8 cellular contexts compared by ENCODE assay signal in genomic region chr6:11653028-11653583, GRCh38.
DNase-seq lines count a peak whose midpoint lies in the region; ATAC-seq and TF ChIP-seq lines count a peak whose summit lies in the region.

No MANE protein-coding gene starts in this region.

- WGBS in sigmoid colon, 2 donors: 46 to 57% methylated on average over 8 of the region's 8 CpGs

- no peaks in the 10 kb centered on the region for H3K9me3 ChIP-seq in CD4-positive, CD25-positive, alpha-beta regulatory T cell (ENCODE audit: control insufficient read depth in 2 of 2, low read length in 2 of 2)
- H3K9me3 ChIP-seq in sigmoid colon: peaks cover 0 to 3% (median 0%) of the 10 kb centered on the region in 4 donors

- peak in 1 of 3 donors; percentile 88 for DNase-seq in CD4-positive, CD25-positive, alpha-beta regulatory T cell
- DNase-seq in LHCN-M2 (ENCODE audit: low read depth) (peak; percentile 99), iris pigment epithelial cell (ENCODE audit: low read depth) (peak; percentile 93), sigmoid colon (no peak)
- peak; percentile 24 for DNase-seq in stimulated activated naive CD4-positive, alpha-beta T cell treated with Interleukin-2 at 50 U/mL for 16 hours (lab: John Stamatoyannopoulos, UW)

- TF ChIP-seq POLR2A in sigmoid colon (IDR thresholded peaks at IDR 0.05): no peak

- no peak overlapping the region for H3K4me3 ChIP-seq in CD4-positive, CD25-positive, alpha-beta regulatory T cell (ENCODE audit: low read depth, low read length)
- H3K4me3 ChIP-seq in sigmoid colon: no peak overlapping the region

- no peaks in the 10 kb centered on the region for H3K36me3 Mint-ChIP-seq in CD4-positive, CD25-positive, alpha-beta regulatory T cell
- no peaks in the 10 kb centered on the region for H3K36me3 Mint-ChIP-seq in activated T-helper 17 cell treated with anti-CD3 and anti-CD28 coated beads, Interleukin-2, amount 50 U/mL, for 72 hours (ENCODE audit: low read depth)

- peaks cover 15% of the 10 kb centered on the region for H3K4me1 ChIP-seq in CD4-positive, CD25-positive, alpha-beta regulatory T cell (ENCODE audit: control insufficient read depth, insufficient read depth, low read length, poor library complexity, severe bottlenecking)
- H3K4me1 ChIP-seq in sigmoid colon: peaks cover 0 to 37% (median 19%) of the 10 kb centered on the region in 4 donors

- peaks cover 3% of the 10 kb centered on the region for H3K27me3 ChIP-seq in CD4-positive, CD25-positive, alpha-beta regulatory T cell (ENCODE audit: control insufficient read depth, insufficient read depth, low read length)
- H3K27me3 ChIP-seq in sigmoid colon: no peaks in the 10 kb centered on the region

- no peak overlapping the region for H3K27ac ChIP-seq in CD4-positive, CD25-positive, alpha-beta regulatory T cell (ENCODE audit: insufficient read depth, low read length, poor library complexity, severe bottlenecking)
- peak overlapping the region in 2 of 4 donors; percentile 5 to 18 for H3K27ac ChIP-seq in sigmoid colon

- peak overlapping the region in 2 of 3 donors; percentile 12 to 18 for H3K27ac Mint-ChIP-seq in CD4-positive, CD25-positive, alpha-beta regulatory T cell
- no peak overlapping the region for H3K27ac Mint-ChIP-seq in activated T-helper 17 cell treated with anti-CD3 and anti-CD28 coated beads, Interleukin-2, amount 50 U/mL, for 72 hours

- intact Hi-C loops in sigmoid colon (cut with DNase I): loop anchor here (5.0 kb wide), 2 partner anchors 46 to 66 kb away; no protein-coding TSS in a partner anchor

- H3K36me3 ChIP-seq in CD4-positive, CD25-positive, alpha-beta regulatory T cell (ENCODE audit: control insufficient read depth, insufficient read depth, low read length): no peaks in the 10 kb centered on the region
- no peaks in the 10 kb centered on the region for H3K36me3 ChIP-seq in sigmoid colon

- H3K27me3 Mint-ChIP-seq in CD4-positive, CD25-positive, alpha-beta regulatory T cell: peaks cover 9% of the 10 kb centered on the region
- peaks cover 15% of the 10 kb centered on the region for H3K27me3 Mint-ChIP-seq in activated T-helper 17 cell treated with anti-CD3 and anti-CD28 coated beads, Interleukin-2, amount 50 U/mL, for 72 hours

- H3K9me3 Mint-ChIP-seq in CD4-positive, CD25-positive, alpha-beta regulatory T cell: peaks cover 0 to 1% (median 0%) of the 10 kb centered on the region in 7 donors
- no peaks in the 10 kb centered on the region for H3K9me3 Mint-ChIP-seq in activated T-helper 17 cell treated with anti-CD3 and anti-CD28 coated beads, Interleukin-2, amount 50 U/mL, for 72 hours

- TF ChIP-seq CTCF in sigmoid colon (IDR thresholded peaks at IDR 0.05): no peak

- TF ChIP-seq EP300 in sigmoid colon (IDR thresholded peaks at IDR 0.05): no peak

- H3K4me3 Mint-ChIP-seq in CD4-positive, CD25-positive, alpha-beta regulatory T cell: no peak overlapping the region
- no peak overlapping the region for H3K4me3 Mint-ChIP-seq in activated T-helper 17 cell treated with anti-CD3 and anti-CD28 coated beads, Interleukin-2, amount 50 U/mL, for 72 hours

- H3K4me1 Mint-ChIP-seq in CD4-positive, CD25-positive, alpha-beta regulatory T cell: peaks cover 0 to 16% (median 2%) of the 10 kb centered on the region in 4 donors
- no peaks in the 10 kb centered on the region for H3K4me1 Mint-ChIP-seq in activated T-helper 17 cell treated with anti-CD3 and anti-CD28 coated beads, Interleukin-2, amount 50 U/mL, for 72 hours

- peak; percentile 90 to 94 for ATAC-seq in CD4-positive, CD25-positive, alpha-beta regulatory T cell (ENCODE audit: low read depth in 2 of 2)
- ATAC-seq in activated T-helper 17 cell treated with anti-CD3 and anti-CD28 coated beads, Interleukin-2, amount 50 U/mL, for 72 hours (replicated peaks): peak; percentile 72
- ATAC-seq in HG03280 (IDR thresholded peaks at IDR 0.05; ENCODE audit: unreplicated experiment) (no peak), GM19328 (IDR thresholded peaks at IDR 0.05; ENCODE audit: unreplicated experiment) (no peak)

Comparison
In these comparisons a context has a peak if more than half of its experiments do, and no peak if none do; other contexts are left out.
1. ATAC-seq: peak in CD4-positive, CD25-positive, alpha-beta regulatory T cell (2 of 2) and activated T-helper 17 cell treated with anti-CD3 and anti-CD28 coated beads, Interleukin-2, amount 50 U/mL, for 72 hours (single experiment); none in HG03280 (single experiment) and GM19328 (single experiment).